Comparison of ENCODE assay signal across 9 cellular contexts in genomic region chr7:149147072-149147729, GRCh38. TPM values are rescaled to one million over a fixed set of nuclear protein-coding genes. Genes with fewer than 3 reads are reported as not detected.
A peak's percentile ranks its signal among the peaks of the same experiment; 100 is the strongest.
DNase-seq lines count a peak whose midpoint lies in the region; ATAC-seq, FAIRE-seq and TF ChIP-seq lines count a peak whose summit lies in the region.
"Had no signal": no experiment of that assay in that cellular context is flagged by ENCODE, and none has a peak within 500 bp of the region (broad histone marks: within the 10 kb centered on the region; RNA-seq: fewer than 3 reads in every experiment).

A gene with protein sequence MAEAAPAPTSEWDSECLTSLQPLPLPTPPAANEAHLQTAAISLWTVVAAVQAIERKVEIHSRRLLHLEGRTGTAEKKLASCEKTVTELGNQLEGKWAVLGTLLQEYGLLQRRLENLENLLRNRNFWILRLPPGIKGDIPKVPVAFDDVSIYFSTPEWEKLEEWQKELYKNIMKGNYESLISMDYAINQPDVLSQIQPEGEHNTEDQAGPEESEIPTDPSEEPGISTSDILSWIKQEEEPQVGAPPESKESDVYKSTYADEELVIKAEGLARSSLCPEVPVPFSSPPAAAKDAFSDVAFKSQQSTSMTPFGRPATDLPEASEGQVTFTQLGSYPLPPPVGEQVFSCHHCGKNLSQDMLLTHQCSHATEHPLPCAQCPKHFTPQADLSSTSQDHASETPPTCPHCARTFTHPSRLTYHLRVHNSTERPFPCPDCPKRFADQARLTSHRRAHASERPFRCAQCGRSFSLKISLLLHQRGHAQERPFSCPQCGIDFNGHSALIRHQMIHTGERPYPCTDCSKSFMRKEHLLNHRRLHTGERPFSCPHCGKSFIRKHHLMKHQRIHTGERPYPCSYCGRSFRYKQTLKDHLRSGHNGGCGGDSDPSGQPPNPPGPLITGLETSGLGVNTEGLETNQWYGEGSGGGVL (plus strand): TSS chr7:149147453. CDS start chr7:149147743, 290 bp downstream.

- H3K9ac ChIP-seq in keratinocyte (ENCODE audit: control insufficient read depth, extremely low read depth, insufficient read depth, low read length), result peak within 1 kb of the TSS; percentile 85

- no peaks in the 10 kb centered on the region for H3K9me3 ChIP-seq in keratinocyte (ENCODE audit: control insufficient read depth, low read depth, low read length)

- peak; percentile 95 for DNase-seq in AG08395 (ENCODE audit: low spot score)
- DNase-seq in NCI-H2227 (lab: John Stamatoyannopoulos, UW; ENCODE audit: unreplicated experiment), result peak; percentile 90
- DNase-seq in activated CD4-positive, CD25-positive, alpha-beta regulatory T cell (lab: John Stamatoyannopoulos, UW), result peak; percentile 61 to 74 (median 68)
- peak in 57 of 61 donors; percentile 20 to 88 (median 68) for DNase-seq in caudate nucleus (lab: John Stamatoyannopoulos, UW)
- DNase-seq in keratinocyte (ENCODE audit: low read depth, low spot score), result no peak
- DNase-seq in stimulated activated CD4-positive, alpha-beta T cell treated with anti-CD3 and anti-CD28 coated beads, Interleukin-15, amount 100 ng/mL, for 1 hour (ENCODE audit: low read depth in 1 of 2, low spot score in 1 of 2), result peak; percentile 69 to 75

- H2AFZ ChIP-seq in keratinocyte (ENCODE audit: control insufficient read depth, low read length), result peak within 1 kb of the TSS; percentile 92

- H3K27me3 ChIP-seq in keratinocyte (ENCODE audit: control insufficient read depth, extremely low read depth, insufficient read depth, low read length), result no peaks in the 10 kb centered on the region

- dilution Hi-C loops in keratinocyte (cut with MboI; ENCODE audit: extremely low pct_ligation_motif_present, low sequenced_read_pairs), result no loop called here

- H3K36me3 ChIP-seq in keratinocyte (ENCODE audit: control insufficient read depth in 2 of 2, extremely low read depth in 1 of 2, insufficient read depth in 2 of 2, low read length in 2 of 2), result peaks cover 3% of the 10 kb centered on the region in 2 experiments

- H3K27ac ChIP-seq in caudate nucleus (ENCODE audit: low read depth, low read length), result peak within 1 kb of the TSS; percentile 74
- H3K27ac ChIP-seq in keratinocyte (ENCODE audit: control insufficient read depth, insufficient read depth, low read length), result peak within 1 kb of the TSS; percentile 94

- FAIRE-seq in keratinocyte (lab: Jason Lieb, UNC), result no peak
- FAIRE-seq: TTC549 had no signal

- peaks cover 48% of the 10 kb centered on the region for H3K79me2 ChIP-seq in keratinocyte (ENCODE audit: control insufficient read depth, insufficient read depth, low read length)

- peaks cover 21% of the 10 kb centered on the region for H3K4me1 ChIP-seq in keratinocyte (ENCODE audit: control insufficient read depth, extremely low read depth, insufficient read depth, low read length)

- no peaks in the 10 kb centered on the region for H4K20me1 ChIP-seq in keratinocyte (ENCODE audit: control insufficient read depth, extremely low read depth, insufficient read depth, low read length)

- peak; percentile 62 for ATAC-seq in GM18858 (IDR thresholded peaks at IDR 0.05; ENCODE audit: unreplicated experiment)
- peak; percentile 72 for ATAC-seq in HG03064 (IDR thresholded peaks at IDR 0.05; ENCODE audit: low read depth, unreplicated experiment)

- peak; percentile 44 to 79 (median 44) for TF ChIP-seq CTCF in keratinocyte (optimal IDR thresholded peaks at IDR 0.05 in 1 of 3, IDR thresholded peaks at IDR 0.05 in 1 of 3, conservative IDR thresholded peaks at IDR 0.05 in 1 of 3; ENCODE audit: extremely low read depth in 1 of 3, insufficient read depth in 2 of 3, low read length in 3 of 3)

- H3K4me3 ChIP-seq in keratinocyte (ENCODE audit: control insufficient read depth in 2 of 3, extremely low read depth in 1 of 3, insufficient read depth in 2 of 3, low read depth in 1 of 3, low read length in 3 of 3), result peak within 1 kb of the TSS; percentile 91 to 95 (median 92)

- H3K9me1 ChIP-seq in keratinocyte (ENCODE audit: control insufficient read depth, extremely low read depth, insufficient read depth, low read length), result no peaks in the 10 kb centered on the region

- H3K4me2 ChIP-seq in keratinocyte (ENCODE audit: control insufficient read depth, extremely low read depth, insufficient read depth, low read depth, low read length), result peak within 1 kb of the TSS; percentile 89

RNA-seq across cellular contexts. Expression of the gene that starts here (rescaled TPM):
- 7.4 to 8.6 TPM (median 7.5 TPM) in 3 replicates for polyA plus RNA-seq in keratinocyte
- polyA plus RNA-seq in keratinocyte (2011; ENCODE audit: low read depth), result 5.7 TPM
- polyA plus RNA-seq in keratinocyte (2011; cell fraction: cytosol; rRNA removed), result 4.1 and 5.5 TPM in 2 replicates
- polyA plus RNA-seq in keratinocyte (2011; cell fraction: nucleus; rRNA removed), result 12.6 and 13.3 TPM in 2 replicates
- polyA plus RNA-seq in keratinocyte (2012; ENCODE audit: low replicate concordance), result 7.7 and 8.8 TPM in 2 replicates
- polyA minus RNA-seq in keratinocyte, result 23.5 to 48.7 TPM (median 34.1 TPM) in 3 replicates
- 12.5 TPM for polyA minus RNA-seq in keratinocyte (2011; cell fraction: cytosol; rRNA and poly(A)+ RNA removed)
- 19.3 and 25.4 TPM in 2 replicates for polyA minus RNA-seq in keratinocyte (2011; cell fraction: nucleus; rRNA and poly(A)+ RNA removed)
